In genomic region chr7:91940171-91940570, GRCh38 we compare ENCODE assay signal across 1 cellular context.
TF ChIP-seq lines count a peak whose summit lies in the region.

No MANE protein-coding gene starts in this region.

TF ChIP-seq in GM12878, 131 proteins besides CTCF, POLR2A, EP300 and RAD21:
- TF ChIP-seq PKNOX1 (IDR thresholded peaks at IDR 0.05) (no peak), STAT3 (IDR thresholded peaks at IDR 0.05; ENCODE audit: low read depth, low read length) (no peak), IRF3 (IDR thresholded peaks at IDR 0.05) (no peak), PAX5 (IDR thresholded peaks at IDR 0.05; ENCODE audit: borderline replicate concordance, low read depth, low read length) (no peak), SKIL (IDR thresholded peaks at IDR 0.05; ENCODE audit: low read depth, poor library complexity, severe bottlenecking) (peak; percentile 32), KLF5 (IDR thresholded peaks at IDR 0.05; ENCODE audit: partially characterized antibody) (peak; percentile 6), YBX1 (IDR thresholded peaks at IDR 0.05) (no peak), MTA3 (IDR thresholded peaks at IDR 0.05; ENCODE audit: borderline replicate concordance, low read length) (peak; percentile 56; the same call in 1 of the 2 replicates), CREM (IDR thresholded peaks at IDR 0.05; ENCODE audit: low read depth) (no peak), ZBED1 (IDR thresholded peaks at IDR 0.05; ENCODE audit: borderline replicate concordance) (no peak), SP1 (IDR thresholded peaks at IDR 0.05; ENCODE audit: low read depth, low read length) (no peak), MEF2A (IDR thresholded peaks at IDR 0.05; ENCODE audit: insufficient read depth, low read depth, low read length) (no peak), NBN (IDR thresholded peaks at IDR 0.05) (0 out of 2 replicates have a peak, but pooled peaks have one; percentile 8), CHD4 (IDR thresholded peaks at IDR 0.05) (no peak), WRNIP1 (IDR thresholded peaks at IDR 0.05; ENCODE audit: borderline replicate concordance, low read depth, low read length) (no peak), BCL3 (IDR thresholded peaks at IDR 0.05; ENCODE audit: borderline replicate concordance, insufficient read depth, low read depth, low read length, poor library complexity, severe bottlenecking) (no peak), ZBTB40 (IDR thresholded peaks at IDR 0.05; ENCODE audit: borderline replicate concordance) (no peak), EED (IDR thresholded peaks at IDR 0.05; ENCODE audit: low read depth) (no peak), TBL1XR1 (IDR thresholded peaks at IDR 0.05; ENCODE audit: low read depth, low read length) (no peak), TCF7 (IDR thresholded peaks at IDR 0.05; ENCODE audit: borderline replicate concordance) (no peak), SMAD5 (IDR thresholded peaks at IDR 0.05; ENCODE audit: low read depth) (no peak)
